8 cellular contexts compared by ENCODE assay signal in genomic region chr15:45162771-45163507, GRCh38. TPM values are rescaled to one million over a fixed set of nuclear protein-coding genes. Genes with fewer than 3 reads are reported as not detected.
DNase-seq lines count a peak whose midpoint lies in the region; ATAC-seq and TF ChIP-seq lines count a peak whose summit lies in the region.

No MANE protein-coding gene starts in this region.

- POLR2A ChIA-PET in GM10248 (lab: Yijun Ruan, JAX) = interaction anchor here (0.6 to 1.5 kb wide), 4 partner anchors 25 to 297 kb away, joined by 3 to 11 read pairs (median 3); partner anchors contain the start of gene SHF

- H3K4me3 ChIP-seq in epithelial cell of esophagus (ENCODE audit: low read length) (no peak overlapping the region), mucosa of descending colon (no peak overlapping the region)

- no peaks in the 10 kb centered on the region for H3K9me3 ChIP-seq in mucosa of descending colon

- peak; percentile 87 for DNase-seq in GM10248 (ENCODE audit: extremely low spot score)
- DNase-seq in HK-2 (ENCODE audit: unreplicated experiment) = peak; percentile 73
- peak; percentile 42 for DNase-seq in NOMO-1 treated with dmso at 0.1 percent for 144 hours (lab: John Stamatoyannopoulos, UW; ENCODE audit: unreplicated experiment)
- DNase-seq in activated CD8-positive, alpha-beta memory T cell treated with anti-CD3 and anti-CD28 coated beads, Interleukin-2, amount 50 U/mL, for 24 hours (ENCODE audit: extremely low read depth) = peak; percentile 20
- peak; percentile 98 for DNase-seq in epithelial cell of esophagus (ENCODE audit: low read depth)
- DNase-seq in mucosa of descending colon = peak in 2 of 3 donors; percentile 83 to 89
- peak; percentile 30 to 32 for DNase-seq in stimulated activated CD8-positive, alpha-beta memory T cell treated with anti-CD3 and anti-CD28 coated beads, Interleukin-7, amount 100 ng/mL, for 1 hour (ENCODE audit: low read depth in 2 of 2)

- TF ChIP-seq CTCF in GM10248 (IDR thresholded peaks at IDR 0.05; ENCODE audit: control extremely low read depth, extremely low read depth, low read depth, missing control alignments) (peak; percentile 98), epithelial cell of esophagus (IDR thresholded peaks at IDR 0.05; ENCODE audit: insufficient read depth, low read depth, low read length, missing control alignments) (peak; percentile 76), mucosa of descending colon (IDR thresholded peaks at IDR 0.05) (peak; percentile 77)

- peak; percentile 63 for ATAC-seq in mucosa of descending colon
- no peak for ATAC-seq in HG03139 (IDR thresholded peaks at IDR 0.05; ENCODE audit: unreplicated experiment)

- H3K36me3 ChIP-seq in mucosa of descending colon (ENCODE audit: low read depth) = no peaks in the 10 kb centered on the region

- H3K4me1 ChIP-seq in mucosa of descending colon (ENCODE audit: low read depth) = peaks cover 6% of the 10 kb centered on the region

- CTCF ChIA-PET in GM10248 (lab: Yijun Ruan, JAX) = interaction anchor here (0.6 to 17.2 kb wide), 40 partner anchors 9 to 294 kb away, joined by 3 to 234 read pairs (median 8); a partner anchor contains a TSS

- intact Hi-C loops in mucosa of descending colon (cut with DNase I, micrococcal nuclease) = loop anchor here in 1 of 2 donors (10.0 kb wide), 1 partner anchor 222 kb away; no protein-coding TSS in a partner anchor

RNA-seq across cellular contexts. Expression of gene SHF, which starts 24.8 kb away (rescaled TPM):
- 10 to 100 TPM in 2 of 3 donors, 1 to 10 TPM in 1; 5.4 to 19.2 (median 14.9) TPM for total RNA-seq in mucosa of descending colon

RNA-seq across cellular contexts. Expression of gene DUOX1, which starts 33.1 kb away (rescaled TPM):
- total RNA-seq in mucosa of descending colon = 1 to 10 TPM in 1 of 3 donors, under 1 TPM in 2; 0.43 to 1.7 (median 0.70) TPM

RNA-seq across cellular contexts. Expression of gene DUOXA1, which starts 33.3 kb away (rescaled TPM):
- 1 to 10 TPM in 2 of 3 donors, under 1 TPM in 1; 0.29 to 1.6 (median 1.6) TPM for total RNA-seq in mucosa of descending colon

RNA-seq across cellular contexts. Expression of gene DUOXA2, which starts 48.8 kb away (rescaled TPM):
- total RNA-seq in mucosa of descending colon = 1 to 10 TPM in 2 of 3 donors, under 1 TPM in 1; 0.32 to 5.8 (median 1.2) TPM

RNA-seq across cellular contexts. Expression of gene DUOX2, which starts 49.0 kb away (rescaled TPM):
- 10 to 100 TPM in 1 of 3 donors, 1 to 10 TPM in 2; 3.1 to 40.1 (median 5.1) TPM for total RNA-seq in mucosa of descending colon

Comparison
In these comparisons a context has a peak if more than half of its experiments do, and no peak if none do; other contexts are left out.
1. DNase-seq: peak in every context shown above with its lines; median percentile 98 in epithelial cell of esophagus; 87 in GM10248; 86 in mucosa of descending colon; 73 in HK-2; 42 in NOMO-1 treated with dmso at 0.1 percent for 144 hours; 31 in stimulated activated CD8-positive, alpha-beta memory T cell treated with anti-CD3 and anti-CD28 coated beads, Interleukin-7, amount 100 ng/mL, for 1 hour; 20 in activated CD8-positive, alpha-beta memory T cell treated with anti-CD3 and anti-CD28 coated beads, Interleukin-2, amount 50 U/mL, for 24 hours.